In genomic region chr3:120143676-120144075, GRCh38 we compare ENCODE assay signal across 17 cellular contexts.
"Had no signal": no experiment of that assay in that cellular context is flagged by ENCODE, and none has a peak within 500 bp of the region (broad histone marks: within the 10 kb centered on the region; RNA-seq: fewer than 3 reads in every experiment).

No MANE protein-coding gene starts in this region.

- H3K27me3 ChIP-seq: gastrocnemius medialis, heart right ventricle, neutrophil, thyroid gland, uterus had no signal

- H3K27ac ChIP-seq: gastrocnemius medialis, heart right ventricle, neutrophil, skin epidermis, thyroid gland, uterus had no signal

- H3K4me1 ChIP-seq: thyroid gland, uterus had no signal

- H3K4me3 ChIP-seq: gastrocnemius medialis, heart right ventricle, skin epidermis, thyroid gland, uterus had no signal

- DNase-seq: activated CD4-positive, alpha-beta T cell treated with anti-CD3 and anti-CD28 coated beads, Interleukin-2, amount 50 U/mL, for 1 hour; activated CD8-positive, alpha-beta memory T cell treated with anti-CD3 and anti-CD28 coated beads for 24 hours; activated naive CD4-positive, alpha-beta T cell treated with Interleukin-2 at 50 U/mL for 16 hours; activated naive CD8-positive, alpha-beta T cell treated with anti-CD3 and anti-CD28 coated beads, Interleukin-2, amount 50 U/mL, for 24 hours; aorta; effector memory CD8-positive, alpha-beta T cell; gastrocnemius medialis; heart right ventricle; natural killer cell; stimulated activated CD4-positive, alpha-beta T cell treated with anti-CD3 and anti-CD28 coated beads, Interleukin-15, amount 100 ng/mL, for 24 hours; stimulated activated CD4-positive, alpha-beta T cell treated with anti-CD3 and anti-CD28 coated beads, Interleukin-4, amount 100 ng/mL, for 1 hour; stimulated activated naive B cell treated with anti-CD40 and anti-IgM and Interleukin-4, amounts not matched to agents 10 μg/mL and 1 μg/mL and 100 μg/mL, for 72 hours; T-helper 2 cell; uterus had no signal

- H3K9me3 ChIP-seq: gastrocnemius medialis, heart right ventricle, neutrophil, thyroid gland, uterus had no signal

- H3K36me3 ChIP-seq: gastrocnemius medialis, heart right ventricle, neutrophil, thyroid gland, uterus had no signal

- ATAC-seq: activated naive CD8-positive, alpha-beta T cell treated with anti-CD3 and anti-CD28 coated beads, Interleukin-2, amount 50 U/mL, for 24 hours; effector memory CD8-positive, alpha-beta T cell; gastrocnemius medialis; natural killer cell; stimulated activated naive B cell treated with anti-CD40 and anti-IgM and Interleukin-4, amounts not matched to agents 10 μg/mL and 1 μg/mL and 100 μg/mL, for 72 hours had no signal
